19 cellular contexts compared by ENCODE assay signal in the genomic region with DNA sequence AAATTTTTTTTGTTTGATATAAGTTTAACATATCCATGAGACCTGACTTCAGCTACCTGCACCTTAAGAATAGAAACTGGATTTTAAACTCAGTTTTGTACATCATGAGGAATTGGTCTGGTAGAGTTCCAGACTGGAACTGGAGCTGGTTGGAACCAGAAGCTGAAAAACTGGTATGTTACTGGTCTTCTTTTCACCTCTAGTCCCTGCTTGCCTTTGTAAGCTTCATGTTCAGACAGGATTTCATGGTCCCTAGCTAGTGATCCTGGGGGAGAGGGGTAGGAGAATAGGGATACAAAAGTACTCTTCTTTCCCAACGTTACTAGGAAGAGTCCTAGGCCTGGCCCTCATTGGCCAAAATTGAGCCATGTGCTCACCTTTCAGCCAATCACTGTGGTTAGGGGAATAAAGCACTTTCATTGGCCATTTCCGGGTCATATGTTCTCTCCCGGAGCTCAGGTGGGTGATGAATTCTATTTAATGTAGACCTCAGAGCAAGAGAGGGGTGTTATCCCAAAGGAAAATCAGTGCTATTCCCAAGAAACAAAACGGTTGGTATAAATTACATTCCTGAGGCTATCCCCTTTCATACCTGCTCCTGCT.
"Had no signal": no experiment of that assay in that cellular context is flagged by ENCODE, and none has a peak within 500 bp of the region (broad histone marks: within the 10 kb centered on the region; RNA-seq: fewer than 3 reads in every experiment).

No MANE protein-coding gene starts in this region.

- H3K9me3 ChIP-seq: gastrocnemius medialis, left lung had no signal

- H3K4me3 ChIP-seq: cardiac muscle cell, gastrocnemius medialis, left lung had no signal

- ATAC-seq: gastrocnemius medialis, left lung had no signal

- H3K27ac ChIP-seq: cardiac muscle cell, gastrocnemius medialis, left lung, VCaP had no signal

- FAIRE-seq: endothelial cell of umbilical vein, kidney had no signal

- H3K4me1 ChIP-seq: gastrocnemius medialis, left lung had no signal

- H3K27me3 ChIP-seq: cardiac muscle cell, gastrocnemius medialis, left lung had no signal

- H3K36me3 ChIP-seq: cardiac muscle cell, gastrocnemius medialis, left lung had no signal

- DNase-seq: activated CD4-positive, alpha-beta T cell treated with anti-CD3 and anti-CD28 coated beads for 1 hour; activated CD4-positive, alpha-beta T cell treated with anti-CD3 and anti-CD28 coated beads, Interleukin-2, amount 50 U/mL, for 48 hours; activated gamma-delta T cell treated with Interleukin-2 at 50 U/mL for 16 hours; activated T-cell treated with anti-CD3 and anti-CD28 coated beads for 4 hours; effector memory CD4-positive, alpha-beta T cell; gastrocnemius medialis; head of caudate nucleus; kidney; left lung; occipital lobe; posterior cingulate gyrus; stimulated activated CD4-positive, alpha-beta T cell treated with anti-CD3 and anti-CD28 coated beads, Interleukin-2, amount 100 ng/mL, for 24 hours; stimulated activated naive CD4-positive, alpha-beta T cell treated with Interleukin-2 at 50 U/mL for 16 hours; substantia nigra; T-helper 2 cell; trophoblast cell had no signal
